Comparison of ENCODE assay signal across 26 cellular contexts in genomic region chr5:6568909-6569308, GRCh38.
"Had no signal": no experiment of that assay in that cellular context is flagged by ENCODE, and none has a peak within 500 bp of the region (broad histone marks: within the 10 kb centered on the region; RNA-seq: fewer than 3 reads in every experiment).

No MANE protein-coding gene starts in this region.

- H3K9me3 Mint-ChIP-seq: activated CD4-positive, alpha-beta T cell treated with anti-CD3 and anti-CD28 coated beads, Interleukin-2, amount 10 ng/mL, durations not matched to agents 7 days and 5 days; activated naive CD4-positive, alpha-beta T cell treated with anti-CD3 and anti-CD28 coated beads, Interleukin-2, amount 50 U/mL, for 24 hours; activated naive CD8-positive, alpha-beta T cell treated with anti-CD3 and anti-CD28 coated beads, Interleukin-2, amount 10 ng/mL, durations not matched to agents 7 days and 5 days; activated T-cell treated with anti-CD3 and anti-CD28 coated beads, Interleukin-2, amount 50 U/mL, for 24 hours; activated T-helper 2 cell treated with anti-CD3 and anti-CD28 coated beads, Interferon-gamma antibody, Interleukin-2, Interleukin-4, amounts not matched to agents 10 μg/mL and 5 μg/mL and 100 μg/mL, durations not matched to agents 14 hours and 24 hours and 36 hours had no signal

- H3K4me3 ChIP-seq: ascending aorta, cardiac muscle cell, MG63 had no signal

- H3K9me3 ChIP-seq: ascending aorta, MG63 had no signal

- H3K4me3 Mint-ChIP-seq: activated CD4-positive, alpha-beta T cell treated with anti-CD3 and anti-CD28 coated beads, Interleukin-2, amount 10 ng/mL, durations not matched to agents 7 days and 5 days; activated naive CD4-positive, alpha-beta T cell treated with anti-CD3 and anti-CD28 coated beads, Interleukin-2, amount 50 U/mL, for 24 hours; activated naive CD8-positive, alpha-beta T cell treated with anti-CD3 and anti-CD28 coated beads, Interleukin-2, amount 10 ng/mL, durations not matched to agents 7 days and 5 days; activated T-cell treated with anti-CD3 and anti-CD28 coated beads, Interleukin-2, amount 50 U/mL, for 24 hours had no signal

- H3K27ac Mint-ChIP-seq: activated CD4-positive, alpha-beta T cell treated with anti-CD3 and anti-CD28 coated beads, Interleukin-2, amount 10 ng/mL, durations not matched to agents 7 days and 5 days; activated naive CD4-positive, alpha-beta T cell treated with anti-CD3 and anti-CD28 coated beads, Interleukin-2, amount 50 U/mL, for 24 hours; activated naive CD8-positive, alpha-beta T cell treated with anti-CD3 and anti-CD28 coated beads, Interleukin-2, amount 10 ng/mL, durations not matched to agents 7 days and 5 days; activated T-cell treated with anti-CD3 and anti-CD28 coated beads, Interleukin-2, amount 50 U/mL, for 24 hours; activated T-helper 2 cell treated with anti-CD3 and anti-CD28 coated beads, Interferon-gamma antibody, Interleukin-2, Interleukin-4, amounts not matched to agents 10 μg/mL and 5 μg/mL and 100 μg/mL, durations not matched to agents 14 hours and 24 hours and 36 hours had no signal

- DNase-seq: activated CD4-positive, alpha-beta T cell treated with anti-CD3 and anti-CD28 coated beads, Interleukin-2, amount 10 ng/mL, durations not matched to agents 7 days and 5 days; activated CD4-positive, alpha-beta T cell treated with anti-CD3 and anti-CD28 coated beads, Interleukin-2, amount 50 U/mL, for 48 hours; activated gamma-delta T cell; activated naive CD4-positive, alpha-beta T cell treated with Interleukin-2 at 50 U/mL for 16 hours; activated naive CD8-positive, alpha-beta T cell treated with anti-CD3 and anti-CD28 coated beads, Interleukin-2, amount 10 ng/mL, durations not matched to agents 7 days and 5 days; activated T-cell treated with anti-CD3 and anti-CD28 coated beads, Interleukin-2, amount 50 U/mL, for 24 hours; amygdala; Kasumi-1; KG1; MG63; NCI-H1048; NCI-H1105 treated with DMSO at 0.1 percent for 48 hours; NCI-H1436; NCI-H1694; NCI-H1930; NCI-H2081 treated with DMSO at 0.1 percent for 48 hours; NCI-H226; NCI-H446 treated with DMSO at 0.1 percent for 48 hours; SIG-M5; SW 1271; T-helper 1 cell had no signal

- H3K36me3 ChIP-seq: ascending aorta, cardiac muscle cell, MG63 had no signal

- H3K36me3 Mint-ChIP-seq: activated naive CD4-positive, alpha-beta T cell treated with anti-CD3 and anti-CD28 coated beads, Interleukin-2, amount 50 U/mL, for 24 hours; activated naive CD8-positive, alpha-beta T cell treated with anti-CD3 and anti-CD28 coated beads, Interleukin-2, amount 10 ng/mL, durations not matched to agents 7 days and 5 days had no signal

- H3K4me1 Mint-ChIP-seq: activated CD4-positive, alpha-beta T cell treated with anti-CD3 and anti-CD28 coated beads, Interleukin-2, amount 10 ng/mL, durations not matched to agents 7 days and 5 days; activated naive CD4-positive, alpha-beta T cell treated with anti-CD3 and anti-CD28 coated beads, Interleukin-2, amount 50 U/mL, for 24 hours; activated naive CD8-positive, alpha-beta T cell treated with anti-CD3 and anti-CD28 coated beads, Interleukin-2, amount 10 ng/mL, durations not matched to agents 7 days and 5 days had no signal

- H3K27ac ChIP-seq: ascending aorta, cardiac muscle cell had no signal

- H3K27me3 ChIP-seq: ascending aorta had no signal

- ATAC-seq: Panc1 had no signal
